ENCODE assay signal across 13 cellular contexts in genomic region chr3:169283902-169284451, GRCh38.
"Had no signal": no experiment of that assay in that cellular context is flagged by ENCODE, and none has a peak within 500 bp of the region (broad histone marks: within the 10 kb centered on the region; RNA-seq: fewer than 3 reads in every experiment).

No MANE protein-coding gene starts in this region.

- H3K36me3 ChIP-seq: heart right ventricle, right atrium auricular region, uterus had no signal

- H3K9me3 Mint-ChIP-seq: activated T-helper 1 cell treated with anti-CD3 and anti-CD28 coated beads, Interleukin-12 subunit alpha, Interleukin-12 subunit beta, Interleukin-2, Interleukin-4 antibody, amounts not matched to agents 30 ng/mL and 10 ng/mL and 1 ng/mL, durations not matched to agents 14 hours and 24 hours and 36 hours; mesothelial cell of epicardium had no signal

- H3K27ac ChIP-seq: right atrium auricular region, skin epidermis, uterus had no signal

- H3K9me3 ChIP-seq: heart right ventricle, right atrium auricular region, uterus had no signal

- H3K4me3 Mint-ChIP-seq: activated T-helper 1 cell treated with anti-CD3 and anti-CD28 coated beads, Interleukin-12 subunit alpha, Interleukin-12 subunit beta, Interleukin-2, Interleukin-4 antibody, amounts not matched to agents 30 ng/mL and 10 ng/mL and 1 ng/mL, durations not matched to agents 14 hours and 24 hours and 36 hours; mesothelial cell of epicardium had no signal

- H3K4me3 ChIP-seq: heart right ventricle, right atrium auricular region, skin epidermis, uterus had no signal

- H3K4me1 ChIP-seq: uterus had no signal

- H3K27ac Mint-ChIP-seq: activated T-helper 1 cell treated with anti-CD3 and anti-CD28 coated beads, Interleukin-12 subunit alpha, Interleukin-12 subunit beta, Interleukin-2, Interleukin-4 antibody, amounts not matched to agents 30 ng/mL and 10 ng/mL and 1 ng/mL, durations not matched to agents 14 hours and 24 hours and 36 hours had no signal

- ATAC-seq: heart right ventricle had no signal

- H3K36me3 Mint-ChIP-seq: mesothelial cell of epicardium had no signal

- H3K27me3 ChIP-seq: heart right ventricle, right atrium auricular region, uterus had no signal

- DNase-seq: activated naive CD4-positive, alpha-beta T cell; aorta; central memory CD4-positive, alpha-beta T cell; effector memory CD4-positive, alpha-beta T cell; heart right ventricle; posterior cingulate gyrus; uterus had no signal

- FAIRE-seq: frontal cortex, keratinocyte had no signal
